17 cellular contexts compared by ENCODE assay signal in the genomic region with DNA sequence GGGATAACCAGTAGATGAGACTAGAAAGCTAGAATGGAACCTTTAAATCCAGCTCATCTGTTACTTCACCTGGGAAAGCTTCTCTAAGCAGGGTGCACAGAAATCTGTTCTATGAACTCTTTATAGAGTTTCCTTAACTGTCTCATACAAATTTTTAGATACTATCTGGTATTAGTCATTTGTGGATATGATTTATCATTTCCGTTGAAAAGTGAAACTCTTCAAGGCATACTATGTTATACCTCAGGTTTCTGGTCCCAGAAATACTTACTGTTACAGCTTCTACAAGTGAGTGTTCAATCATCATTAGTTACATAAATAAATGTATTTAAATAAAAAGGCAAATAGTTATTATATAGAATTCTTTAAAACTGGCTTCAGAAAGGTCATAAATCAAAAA.
A peak's percentile ranks its signal among the peaks of the same experiment; 100 is the strongest.
DNase-seq lines count a peak whose midpoint lies in the region; ATAC-seq and TF ChIP-seq lines count a peak whose summit lies in the region.
"Had no signal": no experiment of that assay in that cellular context is flagged by ENCODE, and none has a peak within 500 bp of the region (broad histone marks: within the 10 kb centered on the region; RNA-seq: fewer than 3 reads in every experiment).

No MANE protein-coding gene starts in this region.

- H3K9me3 ChIP-seq in SJCRH30 (replicated peaks), result no peaks in the 10 kb centered on the region
- H3K9me3 ChIP-seq: esophagus squamous epithelium, suprapubic skin had no signal

- no peak overlapping the region for H3K27ac ChIP-seq in SJCRH30
- H3K27ac ChIP-seq: esophagus squamous epithelium, suprapubic skin had no signal

- ATAC-seq in GM19035 (IDR thresholded peaks at IDR 0.05; ENCODE audit: unreplicated experiment) (peak; percentile 59), HG03175 (IDR thresholded peaks at IDR 0.05; ENCODE audit: unreplicated experiment) (peak; percentile 58), SK-N-SH treated with all-trans-retinoic acid at 6 μM for 48 hours (peak; percentile 40; the same call in 2 of the 3 replicates), HG02759 (IDR thresholded peaks at IDR 0.05; ENCODE audit: unreplicated experiment) (no peak)
- ATAC-seq: Panc1 had no signal

- DNase-seq in ELR (ENCODE audit: low read depth) (peak; percentile 86), NOMO-1 treated with dmso at 0.1 percent for 144 hours (lab: John Stamatoyannopoulos, UW; ENCODE audit: unreplicated experiment) (no peak), SJCRH30 (no peak), NCI-H345 (lab: John Stamatoyannopoulos, UW) (no peak)
- DNase-seq: activated gamma-delta T cell treated with Interleukin-2 at 50 U/mL for 16 hours, esophagus squamous epithelium, H7, NCI-H1694 treated with DMSO at 0.1 percent for 48 hours, NCI-H524, retina, SW 1271 had no signal

- no peaks in the 10 kb centered on the region for H3K36me3 ChIP-seq in SJCRH30
- H3K36me3 ChIP-seq: esophagus squamous epithelium, suprapubic skin had no signal

- H3K4me1 ChIP-seq in SJCRH30, result no peaks in the 10 kb centered on the region
- H3K4me1 ChIP-seq: esophagus squamous epithelium, suprapubic skin had no signal

- H3K27me3 ChIP-seq in SJCRH30, result no peaks in the 10 kb centered on the region
- H3K27me3 ChIP-seq: esophagus squamous epithelium, suprapubic skin had no signal

- no peak overlapping the region for H3K4me3 ChIP-seq in SJCRH30
- H3K4me3 ChIP-seq: esophagus squamous epithelium, suprapubic skin had no signal

TF ChIP-seq in SK-N-SH treated with all-trans-retinoic acid at 6 μM for 48 hours, 23 proteins besides CTCF, POLR2A, EP300 and RAD21:
- TF ChIP-seq BACH2 (CRISPR knock-in tag; IDR thresholded peaks at IDR 0.05; ENCODE audit: borderline replicate concordance), result no peak
- no peak for TF ChIP-seq ESRRG (CRISPR knock-in tag; IDR thresholded peaks at IDR 0.05)
- TF ChIP-seq ARNTL (CRISPR knock-in tag; IDR thresholded peaks at IDR 0.05; ENCODE audit: borderline replicate concordance, low read depth), result no peak
- TF ChIP-seq OSR1 (CRISPR knock-in tag; IDR thresholded peaks at IDR 0.05), result no peak
- no peak for TF ChIP-seq TSHZ2 (CRISPR knock-in tag; IDR thresholded peaks at IDR 0.05)
- no peak for TF ChIP-seq CSDC2 (CRISPR knock-in tag; IDR thresholded peaks at IDR 0.05)
- no peak for TF ChIP-seq TCF4 (CRISPR knock-in tag; IDR thresholded peaks at IDR 0.05; ENCODE audit: borderline replicate concordance)
- TF ChIP-seq TOX (CRISPR knock-in tag; IDR thresholded peaks at IDR 0.05; ENCODE audit: borderline replicate concordance), result no peak
- no peak for TF ChIP-seq RARB (CRISPR knock-in tag; IDR thresholded peaks at IDR 0.05)
- no peak for TF ChIP-seq GLIS3 (CRISPR knock-in tag; IDR thresholded peaks at IDR 0.05)
- TF ChIP-seq PPARA (CRISPR knock-in tag; IDR thresholded peaks at IDR 0.05; ENCODE audit: borderline replicate concordance), result no peak
- TF ChIP-seq PATZ1 (CRISPR knock-in tag; IDR thresholded peaks at IDR 0.05; ENCODE audit: borderline replicate concordance), result no peak
- no peak for TF ChIP-seq ZNF8 (CRISPR knock-in tag; IDR thresholded peaks at IDR 0.05)
- no peak for TF ChIP-seq ZC3H10 (CRISPR knock-in tag; IDR thresholded peaks at IDR 0.05)
- TF ChIP-seq ISL1 (CRISPR knock-in tag; IDR thresholded peaks at IDR 0.05), result no peak
